18 cellular contexts compared by ENCODE assay signal in genomic region chr11:128929991-128930390, GRCh38. TPM values are rescaled to one million over a fixed set of nuclear protein-coding genes. Genes with fewer than 3 reads are reported as not detected.
DNase-seq lines count a peak whose midpoint lies in the region; ATAC-seq and TF ChIP-seq lines count a peak whose summit lies in the region.
"Had no signal": no experiment of that assay in that cellular context is flagged by ENCODE, and none has a peak within 500 bp of the region (broad histone marks: within the 10 kb centered on the region; RNA-seq: fewer than 3 reads in every experiment).

No MANE protein-coding gene starts in this region.

- no peaks in the 10 kb centered on the region for H3K36me3 Mint-ChIP-seq in neural crest cell (ENCODE audit: low read depth)
- no peaks in the 10 kb centered on the region for H3K36me3 Mint-ChIP-seq in naive thymus-derived CD8-positive, alpha-beta T cell
- H3K36me3 Mint-ChIP-seq: CD14-positive monocyte had no signal

- no peaks in the 10 kb centered on the region for H3K36me3 ChIP-seq in ectodermal cell (ENCODE audit: control insufficient read depth, insufficient read depth, low read length)
- H3K36me3 ChIP-seq: WERI-Rb-1 had no signal

- peaks cover 31% of the 10 kb centered on the region for H3K27me3 Mint-ChIP-seq in neural crest cell (ENCODE audit: low read depth)
- peaks cover 0 to 12% (median 2%) of the 10 kb centered on the region in 5 donors for H3K27me3 Mint-ChIP-seq in naive thymus-derived CD8-positive, alpha-beta T cell

- H3K9me3 ChIP-seq in ectodermal cell (ENCODE audit: control insufficient read depth, low read length): no peaks in the 10 kb centered on the region
- H3K9me3 ChIP-seq: mucosa of descending colon, psoas muscle had no signal

- H3K4me1 Mint-ChIP-seq in neural crest cell: peaks cover 50% of the 10 kb centered on the region
- H3K4me1 Mint-ChIP-seq in naive thymus-derived CD8-positive, alpha-beta T cell: peaks cover 6 to 14% (median 11%) of the 10 kb centered on the region in 4 donors

- peak overlapping the region; percentile 67 for H3K27ac ChIP-seq in ectodermal cell (ENCODE audit: insufficient read depth, low read depth, low read length, poor library complexity, severe bottlenecking)
- H3K27ac ChIP-seq: psoas muscle, SK-N-MC, WERI-Rb-1 had no signal

- WGBS in ectodermal cell, 2 experiments: 35 to 42% methylated on average over 12 of the region's 12 CpGs

- H3K27me3 ChIP-seq in ectodermal cell (ENCODE audit: control insufficient read depth, insufficient read depth, low read length, poor library complexity, severe bottlenecking): peaks cover 5% of the 10 kb centered on the region

- no peak overlapping the region for H3K27ac Mint-ChIP-seq in neural crest cell (ENCODE audit: unreplicated experiment)
- H3K27ac Mint-ChIP-seq in naive thymus-derived CD8-positive, alpha-beta T cell: no peak overlapping the region

- H3K4me3 Mint-ChIP-seq in neural crest cell: peak overlapping the region; percentile 76
- no peak overlapping the region for H3K4me3 Mint-ChIP-seq in naive thymus-derived CD8-positive, alpha-beta T cell
- H3K4me3 Mint-ChIP-seq: CD14-positive monocyte; central memory CD8-positive, alpha-beta T cell had no signal

- POLR2A ChIA-PET in naive thymus-derived CD8-positive, alpha-beta T cell (lab: Charles Lee): no interaction called here

- DNase-seq in EH (ENCODE audit: low read depth) (peak; percentile 22), LHCN-M2 (ENCODE audit: low read depth) (peak; percentile 46), neural crest cell (ENCODE audit: low read depth, low spot score) (no peak), AML-193 (lab: John Stamatoyannopoulos, UW) (no peak)
- no peak for DNase-seq in naive thymus-derived CD8-positive, alpha-beta T cell
- DNase-seq: activated CD8-positive, alpha-beta memory T cell treated with anti-CD3 and anti-CD28 coated beads for 24 hours; activated gamma-delta T cell treated with Interleukin-2 at 50 U/mL for 16 hours; mucosa of descending colon; MV-4-11; NCI-H2171 treated with DMSO at 0.1 percent for 48 hours; OCI-M1; psoas muscle; WERI-Rb-1 had no signal

- TF ChIP-seq CTCF in neural crest cell (conservative IDR thresholded peaks at IDR 0.05): no peak

- H3K4me1 ChIP-seq in ectodermal cell (ENCODE audit: control insufficient read depth, insufficient read depth, low read length): peaks cover 22% of the 10 kb centered on the region
- H3K4me1 ChIP-seq: psoas muscle had no signal

- no peak for ATAC-seq in naive thymus-derived CD8-positive, alpha-beta T cell
- no peak for ATAC-seq in HG02970 (IDR thresholded peaks at IDR 0.05; ENCODE audit: low FRiP score, unreplicated experiment)
- ATAC-seq: mucosa of descending colon, psoas muscle had no signal

- H3K4me3 ChIP-seq in ectodermal cell (ENCODE audit: insufficient read depth, low read depth, low read length): no peak overlapping the region
- H3K4me3 ChIP-seq: mucosa of descending colon, psoas muscle, SK-N-MC had no signal

- H3K9me3 Mint-ChIP-seq in neural crest cell: no peaks in the 10 kb centered on the region
- peaks cover 0 to 2% (median 0%) of the 10 kb centered on the region in 9 donors for H3K9me3 Mint-ChIP-seq in naive thymus-derived CD8-positive, alpha-beta T cell
- H3K9me3 Mint-ChIP-seq: central memory CD8-positive, alpha-beta T cell had no signal

RNA-seq across cellular contexts. Expression of gene TP53AIP1, which starts 12.7 kb away (rescaled TPM):
- not detected in 2 replicates for total RNA-seq in LHCN-M2 (2014; rRNA removed)
- polyA plus RNA-seq in LHCN-M2 (2012): not detected
- polyA plus RNA-seq in ectodermal cell (2013, experiment 1 of 4): 0.13 TPM
- polyA plus RNA-seq in ectodermal cell (2013, experiment 2 of 4): not detected
- polyA plus RNA-seq in ectodermal cell (2013, experiment 3 of 4): not detected
- not detected for polyA plus RNA-seq in ectodermal cell (2013, experiment 4 of 4)
- total RNA-seq in neural crest cell: 0.25 TPM in 1 of 2 replicates, not detected in the other
- total RNA-seq in naive thymus-derived CD8-positive, alpha-beta T cell: not detected
- polyA plus RNA-seq in naive thymus-derived CD8-positive, alpha-beta T cell: not detected
- polyA plus RNA-seq: CD14-positive monocyte had no signal

RNA-seq across cellular contexts. Expression of gene KCNJ5, which starts 38.8 kb away (rescaled TPM):
- total RNA-seq in LHCN-M2 (2014; rRNA removed): 0.06 and 0.29 TPM in 2 replicates
- polyA plus RNA-seq in LHCN-M2 (2012): 0.06 TPM
- polyA plus RNA-seq in ectodermal cell (2013, experiment 1 of 4): 0.09 TPM
- 0.11 TPM for polyA plus RNA-seq in ectodermal cell (2013, experiment 2 of 4)
- polyA plus RNA-seq in ectodermal cell (2013, experiment 3 of 4): 0.21 TPM
- polyA plus RNA-seq in ectodermal cell (2013, experiment 4 of 4): 0.20 TPM
- total RNA-seq in neural crest cell: 0.14 and 0.20 TPM in 2 replicates
- total RNA-seq in naive thymus-derived CD8-positive, alpha-beta T cell: not detected
- not detected for polyA plus RNA-seq in naive thymus-derived CD8-positive, alpha-beta T cell
- polyA plus RNA-seq: CD14-positive monocyte had no signal

Comparison
In these comparisons a context has a peak if more than half of its experiments do, and no peak if none do; other contexts are left out.
1. DNase-seq: peak in EH (single experiment) and LHCN-M2 (single experiment); none in neural crest cell (single experiment), AML-193 (0 of 2) and naive thymus-derived CD8-positive, alpha-beta T cell (0 of 10).